In genomic region chr15:69225355-69226027, GRCh38 we compare ENCODE assay signal across 10 cellular contexts.
A peak's percentile ranks its signal among the peaks of the same experiment; 100 is the strongest.
DNase-seq lines count a peak whose midpoint lies in the region; ATAC-seq and TF ChIP-seq lines count a peak whose summit lies in the region.
"Had no signal": no experiment of that assay in that cellular context is flagged by ENCODE, and none has a peak within 500 bp of the region (broad histone marks: within the 10 kb centered on the region; RNA-seq: fewer than 3 reads in every experiment).

No MANE protein-coding gene starts in this region.

- H3K36me3 Mint-ChIP-seq in type B pancreatic cell = peaks cover 38% of the 10 kb centered on the region

- TF ChIP-seq CTCF in left ventricle myocardium inferior (IDR thresholded peaks at IDR 0.05; ENCODE audit: borderline replicate concordance) (peak; percentile 46), right atrium auricular region (IDR thresholded peaks at IDR 0.05) (peak in 1 of 2 donors; percentile 41), PC-9 (conservative IDR thresholded peaks at IDR 0.05) (peak; percentile 49; the same call in 1 of the 2 replicates), type B pancreatic cell (conservative IDR thresholded peaks at IDR 0.05) (peak; percentile 61)

- H3K79me2 ChIP-seq in PC-9 (ENCODE audit: low read depth) = no peaks in the 10 kb centered on the region

- H4K20me1 ChIP-seq in PC-9 (ENCODE audit: insufficient read depth) = no peaks in the 10 kb centered on the region

- no peaks in the 10 kb centered on the region for H3K27me3 Mint-ChIP-seq in type B pancreatic cell
- H3K27me3 Mint-ChIP-seq: memory B cell had no signal

- H3K4me1 ChIP-seq in left ventricle myocardium inferior (peaks cover 17% of the 10 kb centered on the region), right atrium auricular region (no peaks in the 10 kb centered on the region), PC-9 (replicated peaks; ENCODE audit: insufficient read depth) (peaks cover 16% of the 10 kb centered on the region)
- H3K4me1 ChIP-seq: SJCRH30 had no signal

- no peak overlapping the region for H3K27ac Mint-ChIP-seq in type B pancreatic cell
- H3K27ac Mint-ChIP-seq: memory B cell had no signal

- no peaks in the 10 kb centered on the region for H3K27me3 ChIP-seq in left ventricle myocardium inferior (ENCODE audit: low read depth)
- H3K27me3 ChIP-seq in right atrium auricular region = no peaks in the 10 kb centered on the region
- no peaks in the 10 kb centered on the region for H3K27me3 ChIP-seq in PC-9 (ENCODE audit: insufficient read depth, low read depth)
- H3K27me3 ChIP-seq: SJCRH30 had no signal

- H3K4me3 Mint-ChIP-seq in type B pancreatic cell = no peak overlapping the region
- H3K4me3 Mint-ChIP-seq: memory B cell had no signal

- no peak overlapping the region; the same call in 1 of the 2 replicates for H3K4me2 ChIP-seq in PC-9

- no peaks in the 10 kb centered on the region for H3F3A ChIP-seq in PC-9 (ENCODE audit: insufficient read depth, low read depth)

- H3K9me2 ChIP-seq in PC-9 (ENCODE audit: insufficient read depth) = no peaks in the 10 kb centered on the region

- CTCF ChIA-PET in PC-9 (lab: Charles Lee) = no interaction called here

- peaks cover 15% of the 10 kb centered on the region for H3K9me3 Mint-ChIP-seq in type B pancreatic cell

- H3K36me3 ChIP-seq in left ventricle myocardium inferior (peaks cover 25% of the 10 kb centered on the region), right atrium auricular region (no peaks in the 10 kb centered on the region), PC-9 (ENCODE audit: low read depth) (peaks cover 5% of the 10 kb centered on the region; the same call in 1 of the 2 replicates)

- BruUV-seq in PC-9 (replicated peaks; lab: Mats Ljungman, UMichigan) = no TSS peak

- no peak overlapping the region for H3K27ac ChIP-seq in left ventricle myocardium inferior (replicated peaks)
- H3K27ac ChIP-seq in right atrium auricular region = no peak overlapping the region
- no peak overlapping the region for H3K27ac ChIP-seq in PC-9
- H3K27ac ChIP-seq: SJCRH30 had no signal

- POLR2A ChIA-PET in PC-9 (lab: Charles Lee; ENCODE audit: unreplicated experiment) = no interaction called here

- DNase-seq in left ventricle myocardium inferior = no peak
- DNase-seq in right atrium auricular region (ENCODE audit: low spot score) = no peak
- peak in 1 of 2 experiments; percentile 35 for DNase-seq in PC-9
- DNase-seq in fibroblast of peridontal ligament (ENCODE audit: extremely low read depth) = peak; percentile 72
- DNase-seq in type B pancreatic cell (ENCODE audit: extremely low spot score, unreplicated experiment) = no peak
- DNase-seq in activated naive CD4-positive, alpha-beta T cell treated with Interleukin-2 at 50 U/mL for 16 hours = no peak
- DNase-seq in anterior cingulate cortex (lab: John Stamatoyannopoulos, UW) = no peak

- ATAC-seq in HG03457 (IDR thresholded peaks at IDR 0.05; ENCODE audit: unreplicated experiment) = no peak

- H3K9me3 ChIP-seq in left ventricle myocardium inferior (replicated peaks) (peaks cover 26% of the 10 kb centered on the region), right atrium auricular region (peaks cover 0 to 17% of the 10 kb centered on the region in 2 donors), PC-9 (ENCODE audit: insufficient read depth, low read depth) (no peaks in the 10 kb centered on the region)
- H3K9me3 ChIP-seq: SJCRH30 had no signal

- no peak overlapping the region for H3K4me3 ChIP-seq in left ventricle myocardium inferior
- no peak overlapping the region for H3K4me3 ChIP-seq in right atrium auricular region
- H3K4me3 ChIP-seq in PC-9 = no peak overlapping the region
- H3K4me3 ChIP-seq: SJCRH30 had no signal

- no peak overlapping the region for H2AFZ ChIP-seq in PC-9

- peaks cover 7% of the 10 kb centered on the region for H3K4me1 Mint-ChIP-seq in type B pancreatic cell (ENCODE audit: unreplicated experiment)
- H3K4me1 Mint-ChIP-seq: memory B cell had no signal

- intact Hi-C loops in left ventricle myocardium inferior (cut with micrococcal nuclease) (loop anchor here (10.0 kb wide), 1 partner anchor 171 kb away; no protein-coding TSS in a partner anchor), PC-9 (cut with micrococcal nuclease; ENCODE audit: unreplicated experiment) (loop anchor here (1.0 kb wide), 1 partner anchor 166 kb away; no protein-coding TSS in a partner anchor)
